Comparison of ENCODE assay signal across 22 cellular contexts in the genomic region with DNA sequence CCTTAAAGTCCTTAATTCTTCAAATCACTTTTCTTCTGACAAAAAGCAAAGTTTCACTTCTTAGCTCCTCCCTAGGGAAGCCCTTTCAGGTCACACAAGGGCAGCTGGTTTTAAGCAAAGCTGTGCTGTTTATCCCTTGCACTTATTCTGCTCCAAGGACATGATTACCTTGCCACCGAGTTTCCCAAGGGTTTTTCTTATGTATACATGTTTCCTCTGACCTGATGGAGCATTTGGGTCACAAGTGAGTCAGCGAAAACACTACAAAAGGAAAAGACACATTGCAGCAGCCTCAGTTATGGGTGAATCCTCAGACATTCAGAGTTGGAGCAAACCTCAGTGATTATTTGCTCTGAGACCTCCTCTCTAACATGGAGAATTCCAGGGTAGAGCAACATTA. TPM values are rescaled to one million over a fixed set of nuclear protein-coding genes. Genes with fewer than 3 reads are reported as not detected.
DNase-seq lines count a peak whose midpoint lies in the region; ATAC-seq and TF ChIP-seq lines count a peak whose summit lies in the region.
"Had no signal": no experiment of that assay in that cellular context is flagged by ENCODE, and none has a peak within 500 bp of the region (broad histone marks: within the 10 kb centered on the region; RNA-seq: fewer than 3 reads in every experiment).

No MANE protein-coding gene starts in this region.

- DNase-seq in EL (peak; percentile 33), dermis blood vessel endothelial cell (peak; percentile 4), nephron progenitor cell (no peak), foreskin keratinocyte (no peak)
- no peak for DNase-seq in activated naive CD4-positive, alpha-beta T cell treated with anti-CD3 and anti-CD28 coated beads, Interleukin-2, amount 50 U/mL, for 16 hours
- DNase-seq: activated CD4-positive, alpha-beta T cell treated with anti-CD3 and anti-CD28 coated beads, Interleukin-2, amount 10 ng/mL, durations not matched to agents 24 days and 14 days; activated T-cell treated with anti-CD3 and anti-CD28 coated beads, Interleukin-2, amount 50 U/mL, for 4 hours; amniotic stem cell; GDM1; kidney glomerular epithelial cell; naive B cell; NCI-H2227 treated with DMSO at 0.1 percent for 48 hours; retina; stimulated activated CD4-positive, alpha-beta T cell treated with anti-CD3 and anti-CD28 coated beads, Interleukin-4, amount 100 ng/mL, for 4 hours; stimulated activated naive CD4-positive, alpha-beta T cell had no signal

- no peak overlapping the region for H3K4me3 Mint-ChIP-seq in nephron progenitor cell
- H3K4me3 Mint-ChIP-seq: activated CD4-positive, alpha-beta T cell treated with anti-CD3 and anti-CD28 coated beads, Interleukin-2, amount 10 ng/mL, durations not matched to agents 24 days and 14 days; activated T-cell treated with anti-CD3 and anti-CD28 coated beads, Interleukin-2, amount 50 U/mL, for 4 hours; CD14-positive monocyte; naive B cell; T-helper 1 cell treated with Interleukin-12 subunit alpha and Interleukin-12 subunit beta and Interleukin-4 antibody, amounts not matched to agents 30 μg/mL and 1 μg/mL, for 36 hours had no signal

- no peak overlapping the region for H3K4me3 ChIP-seq in Loucy (ENCODE audit: low read length, poor library complexity, severe bottlenecking)
- H3K4me3 ChIP-seq: gastroesophageal sphincter, vagina had no signal

- no peak overlapping the region for H3K9ac ChIP-seq in Loucy (ENCODE audit: low read depth, low read length, poor library complexity, severe bottlenecking)

- H4K20me1 ChIP-seq in Loucy (ENCODE audit: insufficient read depth, low read length, poor library complexity, severe bottlenecking): no peaks in the 10 kb centered on the region

- H3K9me2 ChIP-seq in Loucy (replicated peaks; ENCODE audit: low read depth, low read length): no peaks in the 10 kb centered on the region

- no peaks in the 10 kb centered on the region for H3K4me1 ChIP-seq in Loucy (ENCODE audit: insufficient read depth, low read length, poor library complexity, severe bottlenecking)
- H3K4me1 ChIP-seq in foreskin keratinocyte: peaks cover 23% of the 10 kb centered on the region
- H3K4me1 ChIP-seq: gastroesophageal sphincter, vagina had no signal

- peaks cover 16% of the 10 kb centered on the region for H3K4me1 Mint-ChIP-seq in nephron progenitor cell
- H3K4me1 Mint-ChIP-seq: activated CD4-positive, alpha-beta T cell treated with anti-CD3 and anti-CD28 coated beads, Interleukin-2, amount 10 ng/mL, durations not matched to agents 24 days and 14 days; CD14-positive monocyte; naive B cell had no signal

- no peaks in the 10 kb centered on the region for H3F3A ChIP-seq in Loucy (ENCODE audit: low read depth)

- peaks cover 6% of the 10 kb centered on the region for H3K9me3 Mint-ChIP-seq in nephron progenitor cell
- H3K9me3 Mint-ChIP-seq: activated CD4-positive, alpha-beta T cell treated with anti-CD3 and anti-CD28 coated beads, Interleukin-2, amount 10 ng/mL, durations not matched to agents 24 days and 14 days had no signal

- peak overlapping the region; percentile 21; the same call in 1 of the 2 replicates for H2AFZ ChIP-seq in Loucy (ENCODE audit: low read length)

- H3K36me3 ChIP-seq in Loucy (ENCODE audit: insufficient read depth, low read length): no peaks in the 10 kb centered on the region
- H3K36me3 ChIP-seq: gastroesophageal sphincter, vagina had no signal

- no peaks in the 10 kb centered on the region for H3K36me3 Mint-ChIP-seq in nephron progenitor cell (ENCODE audit: low read depth)
- H3K36me3 Mint-ChIP-seq: CD14-positive monocyte, naive B cell had no signal

- no peaks in the 10 kb centered on the region for H3K79me2 ChIP-seq in Loucy (ENCODE audit: insufficient read depth, low read length)

- H3K27me3 ChIP-seq in Loucy (ENCODE audit: insufficient read depth, low read length, poor library complexity, severe bottlenecking) (no peaks in the 10 kb centered on the region), foreskin keratinocyte (no peaks in the 10 kb centered on the region)
- H3K27me3 ChIP-seq: gastroesophageal sphincter, vagina had no signal

- TF ChIP-seq CTCF in Loucy (conservative IDR thresholded peaks at IDR 0.05; ENCODE audit: low read length) (no peak), nephron progenitor cell (IDR thresholded peaks at IDR 0.05) (no peak), foreskin keratinocyte (conservative IDR thresholded peaks at IDR 0.05) (no peak)

- H3K4me2 ChIP-seq in Loucy (ENCODE audit: low read depth, low read length, poor library complexity, severe bottlenecking): no peak overlapping the region

- peaks cover 3% of the 10 kb centered on the region; the same call in 1 of the 2 replicates for H3K9me3 ChIP-seq in Loucy (ENCODE audit: insufficient read depth, low read depth, low read length)
- H3K9me3 ChIP-seq: gastroesophageal sphincter, vagina had no signal

- peak overlapping the region; percentile 66 for H3K27ac Mint-ChIP-seq in nephron progenitor cell
- H3K27ac Mint-ChIP-seq: activated CD4-positive, alpha-beta T cell treated with anti-CD3 and anti-CD28 coated beads, Interleukin-2, amount 10 ng/mL, durations not matched to agents 24 days and 14 days; naive B cell; T-helper 1 cell treated with Interleukin-12 subunit alpha and Interleukin-12 subunit beta and Interleukin-4 antibody, amounts not matched to agents 30 μg/mL and 1 μg/mL, for 36 hours had no signal

- ATAC-seq in HG03354 (IDR thresholded peaks at IDR 0.05; ENCODE audit: poor library complexity, severe bottlenecking, unreplicated experiment) (no peak), HG02759 (IDR thresholded peaks at IDR 0.05; ENCODE audit: unreplicated experiment) (no peak), foreskin keratinocyte (no peak)
- ATAC-seq: activated T-cell treated with anti-CD3 and anti-CD28 coated beads, Interleukin-2, amount 50 U/mL, for 4 hours; gastroesophageal sphincter had no signal

- H3K27me3 Mint-ChIP-seq in nephron progenitor cell (ENCODE audit: low read depth, poor library complexity): peaks cover 10% of the 10 kb centered on the region
- H3K27me3 Mint-ChIP-seq: naive B cell had no signal

- no peak overlapping the region for H3K27ac ChIP-seq in foreskin keratinocyte
- H3K27ac ChIP-seq: gastroesophageal sphincter, vagina had no signal

RNA-seq across cellular contexts. Expression of gene ILRUN, which starts 26.6 kb away (rescaled TPM):
- total RNA-seq in dermis blood vessel endothelial cell (50.9 and 62.0 TPM in 2 replicates), foreskin keratinocyte (64.5 and 64.9 TPM in 2 replicates)
- 41.3 and 45.0 TPM in 2 replicates for polyA plus RNA-seq in foreskin keratinocyte

RNA-seq across cellular contexts. Expression of gene SNRPC, which starts 34.1 kb away (rescaled TPM):
- total RNA-seq in dermis blood vessel endothelial cell: 37.8 and 45.0 TPM in 2 replicates
- 175 and 196 TPM in 2 replicates for total RNA-seq in foreskin keratinocyte
- 276 and 300 TPM in 2 replicates for polyA plus RNA-seq in foreskin keratinocyte

Comparison
In these comparisons a context has a peak if more than half of its experiments do, and no peak if none do; other contexts are left out.
1. DNase-seq: peak in EL (single experiment) and dermis blood vessel endothelial cell (single experiment); none in nephron progenitor cell (single experiment), activated naive CD4-positive, alpha-beta T cell treated with anti-CD3 and anti-CD28 coated beads, Interleukin-2, amount 50 U/mL, for 16 hours (single experiment) and foreskin keratinocyte (0 of 2).